In the genomic region with DNA sequence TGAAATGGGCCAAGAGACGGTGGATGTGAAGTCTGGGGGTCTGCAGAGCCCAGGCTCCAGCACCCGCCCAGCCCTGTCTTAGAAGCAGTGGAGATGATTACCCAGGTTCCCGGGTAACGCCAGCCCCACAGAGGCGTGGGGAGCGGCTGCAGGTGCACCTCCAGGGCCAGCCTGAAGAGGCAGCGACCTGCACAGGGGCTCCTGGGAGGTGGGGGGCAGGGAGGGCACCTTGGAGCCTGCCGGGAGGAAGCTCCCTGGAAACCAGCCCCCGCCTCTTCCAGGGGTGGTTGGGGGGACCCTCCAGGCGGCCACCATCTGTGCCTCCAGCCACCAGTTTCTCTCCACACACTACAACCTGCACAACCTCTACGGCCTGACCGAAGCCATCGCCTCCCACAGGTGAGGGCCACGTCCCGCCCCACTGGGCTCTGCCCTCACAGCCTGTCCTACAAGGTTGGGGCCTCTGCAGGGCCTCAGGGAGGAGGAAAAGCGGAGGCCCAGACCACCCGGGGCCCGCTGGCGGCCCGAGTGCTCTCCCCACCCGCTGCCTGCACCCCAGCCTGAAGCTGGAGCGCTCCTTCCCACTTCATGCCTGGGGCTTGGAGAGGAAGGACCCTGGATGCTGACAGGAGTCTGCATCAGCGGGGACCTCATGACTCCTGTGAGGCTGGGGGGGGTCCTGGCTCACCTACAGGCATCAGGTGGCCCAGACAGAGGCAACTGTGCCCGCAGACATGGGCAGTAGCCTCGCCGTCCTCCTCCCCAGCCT, we compare ENCODE assay signal across 1 cellular context.
A peak's percentile ranks its signal among the peaks of the same experiment; 100 is the strongest.
TF ChIP-seq lines count a peak whose summit lies in the region.

No MANE protein-coding gene starts in this region.

TF ChIP-seq in HEK293, 187 proteins besides CTCF, POLR2A, EP300 and RAD21:
- TF ChIP-seq ZNF404 (tag by site-specific recombination; IDR thresholded peaks at IDR 0.05) (no peak), ZBTB20 (tag by site-specific recombination; IDR thresholded peaks at IDR 0.05) (peak; percentile 49; the same call in 1 of the 2 replicates)
